ENCODE assay signal across 17 cellular contexts in genomic region chr3:185200639-185201038, GRCh38. TPM values are rescaled to one million over a fixed set of nuclear protein-coding genes. Genes with fewer than 3 reads are reported as not detected.
DNase-seq lines count a peak whose midpoint lies in the region; ATAC-seq, FAIRE-seq and TF ChIP-seq lines count a peak whose summit lies in the region.
"Had no signal": no experiment of that assay in that cellular context is flagged by ENCODE, and none has a peak within 500 bp of the region (broad histone marks: within the 10 kb centered on the region; RNA-seq: fewer than 3 reads in every experiment).

No MANE protein-coding gene starts in this region.

- H3K27me3 ChIP-seq in RWPE2 (ENCODE audit: insufficient read depth, poor library complexity, severe bottlenecking) = no peaks in the 10 kb centered on the region
- H3K27me3 ChIP-seq: BLaER1 treated with 17β-estradiol and CSF1 and Interleukin-3, amounts not matched to agents 10 nM and 100 nM; pancreas; upper lobe of left lung had no signal

- ATAC-seq in RWPE2 (ENCODE audit: low read depth) (peak; percentile 99), esophagus mucosa (peak; percentile 99), left colon (no peak)
- ATAC-seq: pancreas, Right ventricle myocardium inferior had no signal

- H3K27ac ChIP-seq in RWPE2 (ENCODE audit: poor library complexity, severe bottlenecking) = peak overlapping the region; percentile 59
- H3K27ac ChIP-seq: BLaER1 treated with 17β-estradiol and CSF1 and Interleukin-3, amounts not matched to agents 10 nM and 100 nM; pancreas; upper lobe of left lung had no signal

- H3K9me3 ChIP-seq in RWPE2 (ENCODE audit: severe bottlenecking) = no peaks in the 10 kb centered on the region
- H3K9me3 ChIP-seq: pancreas, upper lobe of left lung had no signal

- no peak overlapping the region for H3K4me3 ChIP-seq in RWPE2 (ENCODE audit: severe bottlenecking)
- H3K4me3 ChIP-seq: BLaER1 treated with 17β-estradiol and CSF1 and Interleukin-3, amounts not matched to agents 10 nM and 100 nM; pancreas; upper lobe of left lung had no signal

- no peaks in the 10 kb centered on the region for H3K36me3 ChIP-seq in RWPE2 (ENCODE audit: low read depth)
- H3K36me3 ChIP-seq: BLaER1 treated with 17β-estradiol and CSF1 and Interleukin-3, amounts not matched to agents 10 nM and 100 nM had no signal

- intact Hi-C loops in left colon (cut with DNase I, micrococcal nuclease) = no loop called here

- peak; percentile 90 for DNase-seq in ELR (ENCODE audit: low read depth)
- DNase-seq in RWPE2 (ENCODE audit: low spot score) = peak; percentile 88
- DNase-seq in pulmonary artery endothelial cell (ENCODE audit: low read depth, low spot score) = peak; percentile 27
- DNase-seq in anterior cingulate cortex (lab: John Stamatoyannopoulos, UW) = no peak
- no peak for DNase-seq in RCC 7860 (ENCODE audit: low spot score)
- DNase-seq in left colon = no peak
- no peak for DNase-seq in AML-193 (lab: John Stamatoyannopoulos, UW)
- DNase-seq: activated CD4-positive, alpha-beta T cell treated with anti-CD3 and anti-CD28 coated beads, Interleukin-2, amount 50 U/mL, for 4 hours; mesendoderm; NCI-H2029; pancreas; T1000; upper lobe of left lung had no signal

- peaks cover 13% of the 10 kb centered on the region for H3K4me1 ChIP-seq in RWPE2 (ENCODE audit: insufficient read depth, poor library complexity, severe bottlenecking)
- H3K4me1 ChIP-seq: BLaER1 treated with 17β-estradiol and CSF1 and Interleukin-3, amounts not matched to agents 10 nM and 100 nM; pancreas; upper lobe of left lung had no signal

- FAIRE-seq in RCC 7860 (lab: Jason Lieb, UNC) = no peak
- FAIRE-seq: pancreas had no signal

- no peak for TF ChIP-seq CTCF in RWPE2 (IDR thresholded peaks at IDR 0.05; ENCODE audit: poor library complexity, severe bottlenecking)

RNA-seq across cellular contexts. Expression of gene C3orf70, which starts 47.8 kb away (rescaled TPM):
- total RNA-seq in esophagus mucosa (0.64 TPM), pulmonary artery endothelial cell (0.42 and 0.99 TPM in 2 replicates), left colon (10 to 100 TPM; 13.7 to 15.6 TPM)
- total RNA-seq: G401 had no signal

RNA-seq across cellular contexts. Expression of gene EHHADH, which starts 53.2 kb away (rescaled TPM):
- total RNA-seq in esophagus mucosa = 10.6 TPM
- 3.2 and 6.3 TPM in 2 replicates for total RNA-seq in pulmonary artery endothelial cell
- total RNA-seq in left colon = 10 to 100 TPM; 35.5 to 43.8 TPM

Comparison
In these comparisons a context has a peak if more than half of its experiments do, and no peak if none do; other contexts are left out.
1. DNase-seq: peak in ELR (single experiment), RWPE2 (single experiment) and pulmonary artery endothelial cell (single experiment); none in anterior cingulate cortex (0 of 58), RCC 7860 (single experiment), left colon (0 of 2) and AML-193 (0 of 2).